8 cellular contexts compared by ENCODE assay signal in genomic region chrX:43756076-43756475, GRCh38.
"Had no signal": no experiment of that assay in that cellular context is flagged by ENCODE, and none has a peak within 500 bp of the region (broad histone marks: within the 10 kb centered on the region; RNA-seq: fewer than 3 reads in every experiment).

No MANE protein-coding gene starts in this region.

- DNase-seq: GM23248, GOT3, H7, H9, HCEC 1CT, HFFc6 had no signal

- ATAC-seq: GM23338, HCT116 had no signal
